In the genomic region with DNA sequence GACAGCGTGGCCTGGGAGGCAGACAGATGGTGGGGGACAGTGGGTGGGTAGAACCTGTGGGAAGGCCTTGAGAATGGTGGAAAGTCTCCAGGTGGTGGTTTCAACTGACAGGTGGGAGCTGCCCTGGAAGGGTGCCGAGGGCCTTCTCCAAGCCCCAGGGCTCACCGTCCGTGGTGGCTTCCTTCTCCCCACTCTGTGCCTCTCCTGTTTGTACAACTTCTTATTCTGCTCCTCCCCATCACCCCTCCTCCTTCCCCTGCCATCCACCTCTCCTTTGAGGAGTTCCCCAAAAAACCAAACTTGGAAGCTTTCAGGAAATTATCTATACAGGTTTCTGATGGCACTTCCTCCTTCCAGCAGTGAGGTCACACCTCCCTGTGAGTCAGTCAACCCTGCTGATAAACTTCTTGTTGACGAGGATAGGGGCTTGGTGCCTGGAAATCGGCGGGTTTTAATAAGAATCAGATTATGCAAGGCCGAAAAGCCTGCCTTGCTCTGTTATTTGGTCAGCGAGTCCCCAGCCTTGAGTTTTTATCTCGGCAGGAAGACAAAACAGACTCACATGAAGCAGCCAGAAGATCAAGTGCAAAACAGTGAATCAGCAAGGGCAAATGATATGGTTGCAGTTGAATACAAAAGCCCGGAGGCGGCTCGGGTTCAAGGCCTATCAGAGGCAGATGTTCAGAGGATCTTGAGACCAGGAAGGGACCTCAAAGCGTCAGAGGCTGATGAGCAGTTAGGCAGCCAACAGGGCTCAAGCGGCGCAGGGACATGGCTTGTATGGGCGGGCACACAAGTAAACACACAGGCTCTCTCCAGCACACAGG, we compare ENCODE assay signal across 9 cellular contexts. TPM values are rescaled to one million over a fixed set of nuclear protein-coding genes. Genes with fewer than 3 reads are reported as not detected.
DNase-seq lines count a peak whose midpoint lies in the region; ATAC-seq, FAIRE-seq and TF ChIP-seq lines count a peak whose summit lies in the region.
"Had no signal": no experiment of that assay in that cellular context is flagged by ENCODE, and none has a peak within 500 bp of the region (broad histone marks: within the 10 kb centered on the region; RNA-seq: fewer than 3 reads in every experiment).

No MANE protein-coding gene starts in this region.

- POLR2A ChIA-PET in K562 (lab: Yijun Ruan, JAX) (interaction anchor here (1.4 to 1.8 kb wide), 4 partner anchors 8 to 15 kb away, joined by 3 to 7 read pairs (median 4); no protein-coding TSS in a partner anchor), HEK293T (lab: Yijun Ruan, JAX) (no interaction called here)

- H2AK5ac ChIP-seq in mesendoderm (ENCODE audit: low read length), result no peak overlapping the region

- H3K27me3 ChIP-seq in K562 (ENCODE audit: control insufficient read depth in 2 of 2, insufficient read depth in 2 of 2, low read length in 2 of 2) (no peaks in the 10 kb centered on the region), mesendoderm (ENCODE audit: insufficient read depth, low read length, poor library complexity) (no peaks in the 10 kb centered on the region)

- no peak overlapping the region for H3K23ac ChIP-seq in mesendoderm (ENCODE audit: low read length)

- under 1% methylated on average over 17 of the region's 17 CpGs for WGBS in K562 (ENCODE audit: insufficient coverage, low coverage, missing lambda C conversion rate)
- WGBS in mesendoderm (ENCODE audit: extremely low coverage, insufficient coverage, low lambda C conversion rate), result no CpG with 5 or more reads among the region's 17 CpGs

- no peak for TF ChIP-seq POLR2A in NB4 (IDR thresholded peaks at IDR 0.05; ENCODE audit: extremely low read depth, insufficient read length)
- TF ChIP-seq POLR2A in K562 (conservative IDR thresholded peaks at IDR 0.05), result peak; percentile 59; the same call in 1 of the 2 replicates

- H3K4me1 Mint-ChIP-seq in activated T-cell treated with anti-CD3 and anti-CD28 coated beads, Interleukin-2, amount 50 U/mL, for 4 hours (ENCODE audit: low read depth), result peaks cover 4% of the 10 kb centered on the region

- peaks cover 63% of the 10 kb centered on the region; the same call in 2 of the 3 replicates for H3K36me3 ChIP-seq in K562 (ENCODE audit: control insufficient read depth, insufficient read depth, low read length)
- H3K36me3 ChIP-seq in mesendoderm (ENCODE audit: control insufficient read depth, insufficient read depth, low read length), result peaks cover 2% of the 10 kb centered on the region

- H3K4me2 ChIP-seq in K562 (ENCODE audit: insufficient read depth, low read length) (peak overlapping the region; percentile 74), mesendoderm (ENCODE audit: low read length) (no peak overlapping the region)

- H2AFZ ChIP-seq in K562 (ENCODE audit: low read depth, low read length), result peak overlapping the region; percentile 40; the same call in 1 of the 2 replicates

- no peak overlapping the region for H3K4me3 Mint-ChIP-seq in activated T-cell treated with anti-CD3 and anti-CD28 coated beads, Interleukin-2, amount 50 U/mL, for 4 hours

- peak overlapping the region; percentile 94 for H2BK5ac ChIP-seq in mesendoderm (ENCODE audit: low read length)

- 0 out of 4 replicates have a peak, but pooled peaks have one; percentile 7 to 12 for TF ChIP-seq RAD21 in K562 (CRISPR knock-in tag; conservative IDR thresholded peaks at IDR 0.05 in 1 of 2, IDR thresholded peaks at IDR 0.05 in 1 of 2)

- H3K27me3 Mint-ChIP-seq in activated T-cell treated with anti-CD3 and anti-CD28 coated beads, Interleukin-2, amount 50 U/mL, for 4 hours (ENCODE audit: low read depth), result no peaks in the 10 kb centered on the region

- H3K9me1 ChIP-seq in K562 (ENCODE audit: control insufficient read depth, insufficient read depth, low read length), result peaks cover 8% of the 10 kb centered on the region

- TSS peak; percentile 45 for BruUV-seq in K562 (replicated peaks; lab: Mats Ljungman, UMichigan)

- no peak overlapping the region for H2BK15ac ChIP-seq in mesendoderm (replicated peaks; ENCODE audit: low read depth)

- TF ChIP-seq EP300 in K562 (IDR thresholded peaks at IDR 0.05; ENCODE audit: low read length), result peak; percentile 92

- H2BK120ac ChIP-seq in mesendoderm (ENCODE audit: low read depth, low read length), result no peak overlapping the region

- no peak overlapping the region for H4K8ac ChIP-seq in mesendoderm (ENCODE audit: low read depth, low read length)

- peaks cover 5% of the 10 kb centered on the region; the same call in 1 of the 2 replicates for H4K20me1 ChIP-seq in K562 (replicated peaks; ENCODE audit: control insufficient read depth, insufficient read depth, low read length)

- H3K27ac ChIP-seq in K562 (ENCODE audit: extremely low read depth, low read depth, low read length) (peak overlapping the region; percentile 94), mesendoderm (ENCODE audit: low read depth, low read length) (peak overlapping the region; percentile 49)

- DNase-seq in AG20443 (ENCODE audit: low spot score) (peak; percentile 78), NB4 (ENCODE audit: low read depth) (peak; percentile 95), K562 (ENCODE audit: extremely low read depth in 1 of 4, low spot score in 3 of 4) (peak; percentile 81 to 95 (median 86)), mesendoderm (peak; percentile 91), HEK293T (ENCODE audit: extremely low spot score) (no peak)
- DNase-seq in activated T-cell treated with anti-CD3 and anti-CD28 coated beads, Interleukin-2, amount 50 U/mL, for 4 hours, result no peak

- CTCF ChIA-PET in K562 (lab: Yijun Ruan, JAX; ENCODE audit: low intra/inter-chr PET ratio), result no interaction called here
- CTCF ChIA-PET in HEK293T (lab: Yijun Ruan, JAX), result interaction anchor here (0.6 kb wide), 1 partner anchor 23 kb away, joined by 5 read pairs; no protein-coding TSS in a partner anchor

- peak overlapping the region; percentile 80 for H3K56ac ChIP-seq in mesendoderm (ENCODE audit: low read length)

- TF ChIP-seq CTCF in NB4 (IDR thresholded peaks at IDR 0.05; ENCODE audit: low read depth, low read length), result no peak
- no peak for TF ChIP-seq CTCF in K562 (IDR thresholded peaks at IDR 0.05 in 2 of 3, conservative IDR thresholded peaks at IDR 0.05 in 1 of 3; ENCODE audit: insufficient read depth in 2 of 3, low read depth in 1 of 3, low read length in 3 of 3)

- H3K79me2 ChIP-seq in K562 (ENCODE audit: control insufficient read depth, insufficient read depth, low read length), result peaks cover 35% of the 10 kb centered on the region
- H3K79me2 ChIP-seq in mesendoderm (ENCODE audit: control insufficient read depth, insufficient read depth, low read length), result no peaks in the 10 kb centered on the region

- H3K36me3 Mint-ChIP-seq in activated T-cell treated with anti-CD3 and anti-CD28 coated beads, Interleukin-2, amount 50 U/mL, for 4 hours (ENCODE audit: insufficient read depth), result peaks cover 16% of the 10 kb centered on the region

- H3K4me3 ChIP-seq in NB4 (ENCODE audit: low read depth, low read length) (peak overlapping the region; percentile 13), K562 (no peak overlapping the region), mesendoderm (ENCODE audit: low read length) (no peak overlapping the region)

- H3K9me3 Mint-ChIP-seq in activated T-cell treated with anti-CD3 and anti-CD28 coated beads, Interleukin-2, amount 50 U/mL, for 4 hours, result no peaks in the 10 kb centered on the region

- in situ Hi-C loops in K562 (cut with MboI), result no loop called here

- H3K79me1 ChIP-seq in mesendoderm (ENCODE audit: low read length), result peaks cover 10% of the 10 kb centered on the region

- intact Hi-C loops in K562 (cut with micrococcal nuclease), result loop anchor here (2.0 to 5.0 kb wide), 2 partner anchors 46 to 75 kb away; no protein-coding TSS in a partner anchor

- peak; percentile 99 for FAIRE-seq in K562 (lab: Jason Lieb, UNC)
- FAIRE-seq: colon had no signal

- H3K9ac ChIP-seq in K562 (ENCODE audit: insufficient read depth in 1 of 2, low read depth in 2 of 2, low read length in 2 of 2) (peak overlapping the region; percentile 60 to 87), mesendoderm (ENCODE audit: low read length) (peak overlapping the region; percentile 12)

- H4K5ac ChIP-seq in mesendoderm (ENCODE audit: low read length), result no peak overlapping the region

- H3K4me1 ChIP-seq in K562 (replicated peaks in 1 of 2; ENCODE audit: control insufficient read depth in 2 of 2, insufficient read depth in 2 of 2, low read length in 2 of 2) (peaks cover 57 to 82% of the 10 kb centered on the region in 2 experiments), mesendoderm (ENCODE audit: control insufficient read depth, low read depth, low read length) (peaks cover 29% of the 10 kb centered on the region)

- no peaks in the 10 kb centered on the region for H3K9me3 ChIP-seq in K562 (replicated peaks; ENCODE audit: control insufficient read depth, insufficient read depth, low read depth, low read length)

- H3K18ac ChIP-seq in mesendoderm (ENCODE audit: low read length), result no peak overlapping the region

- ATAC-seq in K562 (peak; percentile 87), GM19452 (IDR thresholded peaks at IDR 0.05; ENCODE audit: unreplicated experiment) (no peak), HG02678 (IDR thresholded peaks at IDR 0.05; ENCODE audit: unreplicated experiment) (no peak)
- ATAC-seq in activated T-cell treated with anti-CD3 and anti-CD28 coated beads, Interleukin-2, amount 50 U/mL, for 4 hours, result no peak

- H3K4ac ChIP-seq in mesendoderm (ENCODE audit: low read depth, low read length), result no peak overlapping the region

RNA-seq across cellular contexts. Expression of a gene that starts 9.5 kb away (rescaled TPM):
- 11.3 and 26.5 TPM in 2 replicates for total RNA-seq in K562 (2011; cell fraction: chromatin; rRNA removed; ENCODE audit: low replicate concordance)
- total RNA-seq in K562 (2011; cell fraction: nucleolus; rRNA removed), result 24.2 and 25.7 TPM in 2 replicates
- 22.4 and 23.4 TPM in 2 replicates for total RNA-seq in K562 (2011; cell fraction: nucleoplasm; rRNA removed)
- total RNA-seq in K562 (2014; rRNA removed) (10.5 and 16.9 TPM in 2 replicates), K562 (2014; rRNA removed; fragmentation: Illumina TruSeq; extraction: Trizol) (6.2 and 8.2 TPM in 2 replicates), K562 (2015; rRNA removed; fragmentation: Illumina TruSeq; extraction: Trizol) (6.0 and 6.7 TPM in 2 replicates), K562 (2021) (13.7 and 15.2 TPM in 2 replicates)
- polyA plus RNA-seq in K562 (2011; rRNA removed) (10.7 and 15.4 TPM in 2 replicates), K562 (2014; fragmentation: Illumina TruSeq; extraction: Trizol) (17.8 and 22.9 TPM in 2 replicates), K562 (2014; fragmentation: Nextera tagmentation; extraction: Ambion mirVana) (under 1 TPM; 0.27 to 0.53 TPM), K562 (2014; rRNA removed) (13.8 and 16.7 TPM in 2 replicates)
- 12.8 and 18.7 TPM in 2 replicates for polyA plus RNA-seq in K562 (2011; cell fraction: cytosol; rRNA removed)
- 10.4 and 18.7 TPM in 2 replicates for polyA plus RNA-seq in K562 (2011; cell fraction: nucleus; rRNA removed)
- polyA plus RNA-seq in K562 (2012), result 8.2 and 14.5 TPM in 2 replicates
- 2.6 and 6.2 TPM in 2 replicates for polyA minus RNA-seq in K562 (2011; rRNA and poly(A)+ RNA removed)
- polyA minus RNA-seq in K562 (2011; cell fraction: cytosol; rRNA and poly(A)+ RNA removed), result 7.9 and 8.3 TPM in 2 replicates
- polyA minus RNA-seq in K562 (2011; cell fraction: nucleus; rRNA and poly(A)+ RNA removed), result 3.8 and 5.3 TPM in 2 replicates
- polyA plus RNA-seq in mesendoderm (2013, experiment 1 of 2), result 8.4 TPM
- 8.7 TPM for polyA plus RNA-seq in mesendoderm (2013, experiment 2 of 2)
- 1 to 10 TPM; 7.7 to 8.2 (median 7.9) TPM for total RNA-seq in activated T-cell treated with anti-CD3 and anti-CD28 coated beads, Interleukin-2, amount 50 U/mL, for 4 hours

RNA-seq across cellular contexts. Expression of a gene that starts 42.1 kb away (rescaled TPM):
- total RNA-seq in K562 (2011; cell fraction: chromatin; rRNA removed; ENCODE audit: low replicate concordance), result 5.6 and 9.2 TPM in 2 replicates
- 11.2 and 12.0 TPM in 2 replicates for total RNA-seq in K562 (2011; cell fraction: nucleolus; rRNA removed)
- total RNA-seq in K562 (2011; cell fraction: nucleoplasm; rRNA removed), result 7.4 and 9.0 TPM in 2 replicates
- total RNA-seq in K562 (2014; rRNA removed), result 16.5 and 23.8 TPM in 2 replicates
- total RNA-seq in K562 (2014; rRNA removed; fragmentation: Illumina TruSeq; extraction: Trizol), result 10.8 and 11.1 TPM in 2 replicates
- 17.9 and 18.9 TPM in 2 replicates for total RNA-seq in K562 (2015; rRNA removed; fragmentation: Illumina TruSeq; extraction: Trizol)
- 23.0 and 24.6 TPM in 2 replicates for total RNA-seq in K562 (2021)
- 16.8 and 25.9 TPM in 2 replicates for polyA plus RNA-seq in K562 (2011; rRNA removed)
- polyA plus RNA-seq in K562 (2011; cell fraction: cytosol; rRNA removed), result 27.0 and 56.5 TPM in 2 replicates
- polyA plus RNA-seq in K562 (2011; cell fraction: nucleus; rRNA removed), result 7.1 and 12.9 TPM in 2 replicates
- 21.5 and 26.3 TPM in 2 replicates for polyA plus RNA-seq in K562 (2012)
- polyA plus RNA-seq in K562 (2014; fragmentation: Illumina TruSeq; extraction: Trizol), result 37.2 and 38.1 TPM in 2 replicates
- 10 to 100 TPM in 1 of 2 experiments, 1 to 10 TPM in 1; 8.7 to 17.8 TPM for polyA plus RNA-seq in K562 (2014; fragmentation: Nextera tagmentation; extraction: Ambion mirVana)
- polyA plus RNA-seq in K562 (2014; rRNA removed), result 23.3 and 27.2 TPM in 2 replicates
- 6.6 and 12.8 TPM in 2 replicates for polyA minus RNA-seq in K562 (2011; rRNA and poly(A)+ RNA removed)
- polyA minus RNA-seq in K562 (2011; cell fraction: cytosol; rRNA and poly(A)+ RNA removed), result 9.0 and 12.5 TPM in 2 replicates
- 5.8 and 6.1 TPM in 2 replicates for polyA minus RNA-seq in K562 (2011; cell fraction: nucleus; rRNA and poly(A)+ RNA removed)
- 20.0 TPM for polyA plus RNA-seq in mesendoderm (2013, experiment 1 of 2)
- polyA plus RNA-seq in mesendoderm (2013, experiment 2 of 2), result 20.1 TPM
- total RNA-seq in activated T-cell treated with anti-CD3 and anti-CD28 coated beads, Interleukin-2, amount 50 U/mL, for 4 hours, result 10 to 100 TPM; 31.4 to 37.6 (median 37.5) TPM

Comparison
In these comparisons a context has a peak if more than half of its experiments do, and no peak if none do; other contexts are left out.
1. DNase-seq: peak in AG20443 (single experiment), NB4 (single experiment), K562 (4 of 4) and mesendoderm (single experiment); none in HEK293T (single experiment) and activated T-cell treated with anti-CD3 and anti-CD28 coated beads, Interleukin-2, amount 50 U/mL, for 4 hours (single experiment).